Comparison of ENCODE assay signal across 10 cellular contexts in genomic region chr11:72786305-72787261, GRCh38. TPM values are rescaled to one million over a fixed set of nuclear protein-coding genes. Genes with fewer than 3 reads are reported as not detected.
DNase-seq lines count a peak whose midpoint lies in the region; ATAC-seq, FAIRE-seq and TF ChIP-seq lines count a peak whose summit lies in the region.
"Had no signal": no experiment of that assay in that cellular context is flagged by ENCODE, and none has a peak within 500 bp of the region (broad histone marks: within the 10 kb centered on the region; RNA-seq: fewer than 3 reads in every experiment).

No MANE protein-coding gene starts in this region.

- H3K27ac ChIP-seq in GM12878 (ENCODE audit: control insufficient read depth, insufficient read depth): peak overlapping the region; percentile 68
- H3K27ac ChIP-seq in prostate gland: peak overlapping the region; percentile 18 to 44
- peak overlapping the region in 4 of 59 donors; percentile 8 to 36 (median 16) for H3K27ac ChIP-seq in dorsolateral prefrontal cortex
- H3K27ac ChIP-seq in caudate nucleus (ENCODE audit: low read depth, low read length): no peak overlapping the region
- H3K27ac ChIP-seq: brain microvascular endothelial cell had no signal

- peaks cover 24% of the 10 kb centered on the region for H3K4me1 Mint-ChIP-seq in HFFc6 (ENCODE audit: low read depth)

- no peaks in the 10 kb centered on the region for H3K36me3 ChIP-seq in GM12878 (ENCODE audit: control insufficient read depth in 2 of 2, insufficient read depth in 2 of 2, low read length in 1 of 2)
- no peaks in the 10 kb centered on the region for H3K36me3 ChIP-seq in prostate gland
- H3K36me3 ChIP-seq: brain microvascular endothelial cell had no signal

- DNase-seq in NCI-H146 (lab: John Stamatoyannopoulos, UW): peak; percentile 99
- no peak for DNase-seq in GM12878 (ENCODE audit: low read depth, low spot score)
- DNase-seq in prostate gland (ENCODE audit: low spot score): peak; percentile 67
- DNase-seq in HFFc6: no peak
- DNase-seq in dorsolateral prefrontal cortex: no peak
- DNase-seq in NCI-H226: no peak
- no peak for DNase-seq in caudate nucleus (lab: John Stamatoyannopoulos, UW)
- DNase-seq: brain microvascular endothelial cell, left cardiac atrium had no signal

- no peaks in the 10 kb centered on the region for H3K36me3 Mint-ChIP-seq in HFFc6 (ENCODE audit: low read depth)

- POLR2A ChIA-PET in GM12878 (lab: Charles Lee): interaction anchor here (0.6 to 1.5 kb wide), 7 partner anchors 7 to 602 kb away, joined by 3 to 9 read pairs (median 3); no protein-coding TSS in a partner anchor

- H2AFZ ChIP-seq in GM12878 (ENCODE audit: control insufficient read depth, low read depth, low read length): peak overlapping the region; percentile 57; the same call in 1 of the 2 replicates

- no peak overlapping the region for H3K4me3 Mint-ChIP-seq in HFFc6

- no peaks in the 10 kb centered on the region for H4K20me1 ChIP-seq in GM12878 (ENCODE audit: control insufficient read depth, insufficient read depth)

- ATAC-seq in GM18511 (IDR thresholded peaks at IDR 0.05; ENCODE audit: unreplicated experiment) (peak; percentile 13), GM12878 (no peak; the same call in 2 of the 3 replicates)

- no peak overlapping the region for H3K27ac Mint-ChIP-seq in HFFc6

- CTCF ChIA-PET in GM12878 (lab: Yijun Ruan, JAX): interaction anchor here (1.5 to 15.0 kb wide), 4 partner anchors 26 to 60 kb away, joined by 5 to 469 read pairs (median 6); no protein-coding TSS in a partner anchor

- H3K4me1 ChIP-seq in GM12878 (ENCODE audit: control insufficient read depth, insufficient read depth, low read length): peaks cover 27% of the 10 kb centered on the region
- peaks cover 11% of the 10 kb centered on the region for H3K4me1 ChIP-seq in prostate gland (replicated peaks)

- H3K4me3 ChIP-seq in GM12878 (no peak overlapping the region), prostate gland (no peak overlapping the region), dorsolateral prefrontal cortex (no peak overlapping the region)

- FAIRE-seq in GM12878 (lab: Jason Lieb, UNC): no peak

- in situ Hi-C loops in GM12878 (cut with MboI): no loop called here

- no peak for TF ChIP-seq RAD21 in GM12878 (IDR thresholded peaks at IDR 0.05; ENCODE audit: insufficient read depth, low read depth, low read length)

- intact Hi-C loops in GM12878 (cut with micrococcal nuclease; ENCODE audit: unreplicated experiment) (no loop called here), prostate gland (cut with DNase I) (no loop called here), dorsolateral prefrontal cortex (cut with DNase I) (no loop called here)

- no peak for TF ChIP-seq EP300 in GM12878 (IDR thresholded peaks at IDR 0.05; ENCODE audit: borderline replicate concordance in 1 of 2, control insufficient read depth in 1 of 2, low read depth in 2 of 2, low read length in 2 of 2)

- TF ChIP-seq POLR2A in GM12878 (IDR thresholded peaks at IDR 0.05; ENCODE audit: low read depth, low read length) (no peak), prostate gland (IDR thresholded peaks at IDR 0.05) (no peak)

- RAD21 ChIA-PET in GM12878 (lab: Charles Lee; ENCODE audit: unreplicated experiment): interaction anchor here (1.1 to 10.5 kb wide), 3 partner anchors 33 to 69 kb away, joined by 4 to 256 read pairs (median 4); no protein-coding TSS in a partner anchor

- no peaks in the 10 kb centered on the region for H3K79me2 ChIP-seq in GM12878 (ENCODE audit: control insufficient read depth, insufficient read depth, low read length)

- H3K27me3 Mint-ChIP-seq in HFFc6 (ENCODE audit: insufficient read depth): peaks cover 6% of the 10 kb centered on the region

- SMC1A ChIA-PET in GM12878 (lab: Charles Lee; ENCODE audit: uncharacterized antibody, unreplicated experiment): interaction anchor here (0.6 to 1.9 kb wide), 7 partner anchors 24 to 61 kb away, joined by 3 to 8 read pairs (median 4); no protein-coding TSS in a partner anchor

- H3K9me3 ChIP-seq in GM12878 (replicated peaks; ENCODE audit: control insufficient read depth, insufficient read depth, low read length) (no peaks in the 10 kb centered on the region), prostate gland (no peaks in the 10 kb centered on the region)

- no peaks in the 10 kb centered on the region for H3K9me3 Mint-ChIP-seq in HFFc6

- 97% methylated on average over 7 of the region's 8 CpGs for WGBS in GM12878 (ENCODE audit: insufficient coverage, insufficient replicate concordance, low lambda C conversion rate, missing lambda C conversion rate)
- 58% methylated on average over 8 of the region's 8 CpGs for WGBS in prostate gland

- TF ChIP-seq CTCF in GM12878 (IDR thresholded peaks at IDR 0.05 in 2 of 3, conservative IDR thresholded peaks at IDR 0.05 in 1 of 3; ENCODE audit: control insufficient read depth in 2 of 3, extremely low read depth in 1 of 3, insufficient read depth in 1 of 3, low read depth in 3 of 3, low read length in 3 of 3) (no peak), prostate gland (IDR thresholded peaks at IDR 0.05) (peak in 1 of 4 experiments; percentile 9), HFFc6 (IDR thresholded peaks at IDR 0.05) (no peak), dorsolateral prefrontal cortex (IDR thresholded peaks at IDR 0.05 in 54 of 56, conservative IDR thresholded peaks at IDR 0.05 in 2 of 56; ENCODE audit: low read depth in 1 of 56, partially characterized antibody in 56 of 56) (no peak)

- peak overlapping the region; percentile 63; the same call in 1 of the 2 replicates for H3K4me2 ChIP-seq in GM12878 (ENCODE audit: control insufficient read depth, insufficient read depth)

- no TSS peak for BruUV-seq in GM12878 (replicated peaks; lab: Mats Ljungman, UMichigan)

- H3K9ac ChIP-seq in GM12878 (ENCODE audit: control insufficient read depth, insufficient read depth, low read length): peak overlapping the region; percentile 51; the same call in 1 of the 2 replicates

- H3K27me3 ChIP-seq in GM12878 (replicated peaks in 1 of 2; ENCODE audit: control insufficient read depth in 2 of 2, insufficient read depth in 2 of 2, low read length in 1 of 2) (no peaks in the 10 kb centered on the region), prostate gland (replicated peaks; ENCODE audit: insufficient read depth) (no peaks in the 10 kb centered on the region), dorsolateral prefrontal cortex (no peaks in the 10 kb centered on the region)
- H3K27me3 ChIP-seq: brain microvascular endothelial cell had no signal

RNA-seq across cellular contexts. Expression of gene STARD10, which starts 7.3 kb away (rescaled TPM):
- total RNA-seq in GM12878 (2013; cell fraction: nucleolus; rRNA removed): 13.8 and 14.9 TPM in 2 replicates
- 29.0 and 29.3 TPM in 2 replicates for total RNA-seq in GM12878 (2014; rRNA removed)
- total RNA-seq in GM12878 (2014; rRNA removed; fragmentation: Illumina TruSeq; extraction: Trizol): 21.7 and 22.2 TPM in 2 replicates
- total RNA-seq in GM12878 (2021): 24.0 and 29.8 TPM in 2 replicates
- polyA plus RNA-seq in GM12878 (2011; ENCODE audit: low read depth): 5.4 TPM
- polyA plus RNA-seq in GM12878 (2011; rRNA removed): 28.0 and 43.2 TPM in 2 replicates
- 50.3 and 60.8 TPM in 2 replicates for polyA plus RNA-seq in GM12878 (2011; cell fraction: cytosol; rRNA removed)
- 34.3 and 35.5 TPM in 2 replicates for polyA plus RNA-seq in GM12878 (2011; cell fraction: nucleus; rRNA removed)
- 18.6 and 21.8 TPM in 2 replicates for polyA plus RNA-seq in GM12878 (2012)
- polyA plus RNA-seq in GM12878 (2014; fragmentation: Illumina TruSeq; extraction: Trizol): 23.7 and 24.4 TPM in 2 replicates
- polyA plus RNA-seq in GM12878 (2014; fragmentation: Nextera tagmentation; extraction: Ambion mirVana): under 1 TPM; 0.15 to 0.21 TPM
- polyA plus RNA-seq in GM12878 (2014; rRNA removed): 27.8 and 36.3 TPM in 2 replicates
- 10 to 100 TPM; 10.3 to 11.4 TPM for polyA plus RNA-seq in GM12878 (2016; fragmentation: Nextera tagmentation; extraction: Ambion mirVana)
- polyA minus RNA-seq in GM12878 (2011; rRNA and poly(A)+ RNA removed): 39.7 and 55.9 TPM in 2 replicates
- polyA minus RNA-seq in GM12878 (2011; cell fraction: cytosol; rRNA and poly(A)+ RNA removed): 10.6 and 11.8 TPM in 2 replicates
- polyA minus RNA-seq in GM12878 (2011; cell fraction: nucleus; rRNA and poly(A)+ RNA removed): 11.7 and 14.1 TPM in 2 replicates
- total RNA-seq in prostate gland: 100 to 1,000 TPM; 132 to 208 TPM
- 10 to 100 TPM; 10.8 to 16.9 (median 15.8) TPM for total RNA-seq in HFFc6 (2021; fragmentation: NEBNext Ultra II Directional; extraction: Animal tissue kit (Norgen Biotek cat#: 25700))
- total RNA-seq in dorsolateral prefrontal cortex: 100 to 1,000 TPM in 2 of 120 experiments, 10 to 100 TPM in 118; 31.5 to 113 (median 51.1) TPM

RNA-seq across cellular contexts. Expression of gene ATG16L2, which starts 27.6 kb away (rescaled TPM):
- total RNA-seq in GM12878 (2013; cell fraction: nucleolus; rRNA removed): 378 and 421 TPM in 2 replicates
- total RNA-seq in GM12878 (2014; rRNA removed) (28.2 and 34.1 TPM in 2 replicates), GM12878 (2014; rRNA removed; fragmentation: Illumina TruSeq; extraction: Trizol) (21.5 and 24.5 TPM in 2 replicates), GM12878 (2021) (39.8 and 46.4 TPM in 2 replicates), prostate gland (10 to 100 TPM; 27.5 to 29.7 TPM), dorsolateral prefrontal cortex (10 to 100 TPM; 17.7 to 47.0 (median 30.9) TPM)
- 25.1 TPM for polyA plus RNA-seq in GM12878 (2011; ENCODE audit: low read depth)
- polyA plus RNA-seq in GM12878 (2011; rRNA removed) (49.5 and 67.7 TPM in 2 replicates), GM12878 (2014; fragmentation: Illumina TruSeq; extraction: Trizol) (35.6 and 39.8 TPM in 2 replicates), GM12878 (2014; fragmentation: Nextera tagmentation; extraction: Ambion mirVana) (1 to 10 TPM; 1.9 to 5.3 TPM), GM12878 (2014; rRNA removed) (65.4 and 67.6 TPM in 2 replicates), GM12878 (2016; fragmentation: Nextera tagmentation; extraction: Ambion mirVana) (10 to 100 TPM; 25.9 to 32.6 TPM)
- polyA plus RNA-seq in GM12878 (2011; cell fraction: cytosol; rRNA removed): 48.3 and 70.9 TPM in 2 replicates
- polyA plus RNA-seq in GM12878 (2011; cell fraction: nucleus; rRNA removed): 785 and 840 TPM in 2 replicates
- polyA plus RNA-seq in GM12878 (2012): 49.9 and 64.4 TPM in 2 replicates
- polyA minus RNA-seq in GM12878 (2011; rRNA and poly(A)+ RNA removed): 43.8 and 50.3 TPM in 2 replicates
- 14.1 and 20.2 TPM in 2 replicates for polyA minus RNA-seq in GM12878 (2011; cell fraction: cytosol; rRNA and poly(A)+ RNA removed)
- polyA minus RNA-seq in GM12878 (2011; cell fraction: nucleus; rRNA and poly(A)+ RNA removed): 92.6 and 143 TPM in 2 replicates
- total RNA-seq in HFFc6 (2021; fragmentation: NEBNext Ultra II Directional; extraction: Animal tissue kit (Norgen Biotek cat#: 25700)): 1 to 10 TPM; 5.4 to 9.5 (median 7.6) TPM

RNA-seq across cellular contexts. Expression of gene ARAP1, which starts 34.4 kb away (rescaled TPM):
- 218 and 253 TPM in 2 replicates for total RNA-seq in GM12878 (2013; cell fraction: nucleolus; rRNA removed)
- 48.4 and 54.3 TPM in 2 replicates for total RNA-seq in GM12878 (2014; rRNA removed)
- total RNA-seq in GM12878 (2014; rRNA removed; fragmentation: Illumina TruSeq; extraction: Trizol): 25.1 and 25.7 TPM in 2 replicates
- 91.5 and 102 TPM in 2 replicates for total RNA-seq in GM12878 (2021)
- polyA plus RNA-seq in GM12878 (2011; ENCODE audit: low read depth): 43.7 TPM
- 34.0 and 50.3 TPM in 2 replicates for polyA plus RNA-seq in GM12878 (2011; rRNA removed)
- polyA plus RNA-seq in GM12878 (2011; cell fraction: cytosol; rRNA removed): 54.1 and 60.4 TPM in 2 replicates
- 323 and 349 TPM in 2 replicates for polyA plus RNA-seq in GM12878 (2011; cell fraction: nucleus; rRNA removed)
- polyA plus RNA-seq in GM12878 (2012): 88.7 and 93.1 TPM in 2 replicates
- polyA plus RNA-seq in GM12878 (2014; fragmentation: Illumina TruSeq; extraction: Trizol): 14.7 and 29.2 TPM in 2 replicates
- under 1 TPM; 0.55 to 0.85 TPM for polyA plus RNA-seq in GM12878 (2014; fragmentation: Nextera tagmentation; extraction: Ambion mirVana)
- 58.8 and 64.9 TPM in 2 replicates for polyA plus RNA-seq in GM12878 (2014; rRNA removed)
- 10 to 100 TPM; 51.8 to 57.9 TPM for polyA plus RNA-seq in GM12878 (2016; fragmentation: Nextera tagmentation; extraction: Ambion mirVana)
- polyA minus RNA-seq in GM12878 (2011; rRNA and poly(A)+ RNA removed): 63.7 and 91.7 TPM in 2 replicates
- polyA minus RNA-seq in GM12878 (2011; cell fraction: cytosol; rRNA and poly(A)+ RNA removed): 34.5 and 43.7 TPM in 2 replicates
- polyA minus RNA-seq in GM12878 (2011; cell fraction: nucleus; rRNA and poly(A)+ RNA removed): 78.3 and 112 TPM in 2 replicates
- total RNA-seq in prostate gland: 100 to 1,000 TPM in 1 of 2 donors, 10 to 100 TPM in 1; 95.2 to 109 TPM
- 10 to 100 TPM; 42.5 to 49.0 (median 46.8) TPM for total RNA-seq in HFFc6 (2021; fragmentation: NEBNext Ultra II Directional; extraction: Animal tissue kit (Norgen Biotek cat#: 25700))
- 100 to 1,000 TPM in 8 of 120 experiments, 10 to 100 TPM in 112; 42.2 to 126 (median 68.6) TPM for total RNA-seq in dorsolateral prefrontal cortex

Comparison
In these comparisons a context has a peak if more than half of its experiments do, and no peak if none do; other contexts are left out.
1. DNase-seq: peak in NCI-H146 (single experiment) and prostate gland (single experiment); none in GM12878 (single experiment), HFFc6 (single experiment), dorsolateral prefrontal cortex (0 of 10), NCI-H226 (single experiment) and caudate nucleus (0 of 61).